ENCODE assay signal across 22 cellular contexts in genomic region chr22:49206281-49206680, GRCh38.
DNase-seq lines count a peak whose midpoint lies in the region; ATAC-seq, FAIRE-seq and TF ChIP-seq lines count a peak whose summit lies in the region.
"Had no signal": no experiment of that assay in that cellular context is flagged by ENCODE, and none has a peak within 500 bp of the region (broad histone marks: within the 10 kb centered on the region; RNA-seq: fewer than 3 reads in every experiment).

No MANE protein-coding gene starts in this region.

- H3K9me3 ChIP-seq in right lobe of liver (no peaks in the 10 kb centered on the region), suprapubic skin (no peaks in the 10 kb centered on the region), small intestine (ENCODE audit: control insufficient read depth, low read depth) (no peaks in the 10 kb centered on the region)
- H3K9me3 ChIP-seq: BLaER1 treated with 17β-estradiol and CSF1 and Interleukin-3, amounts not matched to agents 10 nM and 100 nM; lower lobe of right lung had no signal

- no peak for TF ChIP-seq CTCF in right lobe of liver (IDR thresholded peaks at IDR 0.05)
- no peak for TF ChIP-seq CTCF in suprapubic skin (IDR thresholded peaks at IDR 0.05)
- no peak for TF ChIP-seq CTCF in GM10266 (IDR thresholded peaks at IDR 0.05; ENCODE audit: control insufficient read depth, insufficient read depth, low read depth, missing control alignments)

- no peaks in the 10 kb centered on the region for H3K36me3 ChIP-seq in H7 (replicated peaks; ENCODE audit: control insufficient read depth, insufficient read depth, low read length)
- H3K36me3 ChIP-seq in right lobe of liver: no peaks in the 10 kb centered on the region
- no peaks in the 10 kb centered on the region for H3K36me3 ChIP-seq in suprapubic skin
- no peaks in the 10 kb centered on the region for H3K36me3 ChIP-seq in small intestine (ENCODE audit: control insufficient read depth in 2 of 2, insufficient read depth in 2 of 2, low read length in 2 of 2)
- H3K36me3 ChIP-seq: BLaER1 treated with 17β-estradiol and CSF1 and Interleukin-3, amounts not matched to agents 10 nM and 100 nM; lower lobe of right lung had no signal

- H3K27me3 ChIP-seq in H7 (ENCODE audit: control insufficient read depth, insufficient read depth, low read length) (no peaks in the 10 kb centered on the region), right lobe of liver (no peaks in the 10 kb centered on the region), suprapubic skin (peaks cover 28% of the 10 kb centered on the region), small intestine (ENCODE audit: control insufficient read depth in 2 of 2, insufficient read depth in 2 of 2, low read length in 2 of 2) (no peaks in the 10 kb centered on the region)
- H3K27me3 ChIP-seq: BLaER1 treated with 17β-estradiol and CSF1 and Interleukin-3, amounts not matched to agents 10 nM and 100 nM had no signal

- ATAC-seq in right lobe of liver: no peak
- ATAC-seq: activated CD8-positive, alpha-beta T cell treated with anti-CD3 and anti-CD28 coated beads, Interleukin-2, amount 10 ng/mL, durations not matched to agents 7 days and 5 days; lower lobe of right lung had no signal

- no peak overlapping the region for H3K4me3 ChIP-seq in H7 (ENCODE audit: insufficient read depth, low read depth, low read length)
- H3K4me3 ChIP-seq in right lobe of liver: no peak overlapping the region
- no peak overlapping the region for H3K4me3 ChIP-seq in suprapubic skin
- H3K4me3 ChIP-seq in small intestine (ENCODE audit: low read depth in 1 of 2, low read length in 2 of 2): no peak overlapping the region
- H3K4me3 ChIP-seq: BLaER1 treated with 17β-estradiol and CSF1 and Interleukin-3, amounts not matched to agents 10 nM and 100 nM; lower lobe of right lung had no signal

- TF ChIP-seq EP300 in suprapubic skin (IDR thresholded peaks at IDR 0.05): no peak

- 96% methylated on average over 4 of the region's 12 CpGs for WGBS in right lobe of liver (ENCODE audit: insufficient coverage, low coverage, low lambda C conversion rate, missing lambda C conversion rate)
- 89% methylated on average over 12 of the region's 12 CpGs for WGBS in suprapubic skin
- WGBS in small intestine, 3 donors: 83 to 88% (median 86%) methylated on average over 12 of the region's 12 CpGs

- no peak for FAIRE-seq in small intestine (lab: Jason Lieb, UNC)
- FAIRE-seq: endothelial cell of umbilical vein, frontal cortex had no signal

- H3K4me1 ChIP-seq in right lobe of liver (peaks cover 0 to 16% (median 6%) of the 10 kb centered on the region in 4 donors), suprapubic skin (no peaks in the 10 kb centered on the region), small intestine (ENCODE audit: control insufficient read depth in 2 of 2, insufficient read depth in 1 of 2, low read depth in 1 of 2, low read length in 1 of 2) (no peaks in the 10 kb centered on the region)
- H3K4me1 ChIP-seq: BLaER1 treated with 17β-estradiol and CSF1 and Interleukin-3, amounts not matched to agents 10 nM and 100 nM; lower lobe of right lung had no signal

- TF ChIP-seq POLR2A in right lobe of liver (IDR thresholded peaks at IDR 0.05) (no peak), suprapubic skin (IDR thresholded peaks at IDR 0.05) (no peak)

- intact Hi-C loops in right lobe of liver (cut with DNase I): no loop called here

- H3K27ac ChIP-seq in right lobe of liver: no peak overlapping the region
- H3K27ac ChIP-seq in suprapubic skin: no peak overlapping the region
- no peak overlapping the region for H3K27ac ChIP-seq in small intestine (ENCODE audit: low read depth in 1 of 2, low read length in 1 of 2)
- H3K27ac ChIP-seq: BLaER1 treated with 17β-estradiol and CSF1 and Interleukin-3, amounts not matched to agents 10 nM and 100 nM; lower lobe of right lung had no signal

- DNase-seq in H7: peak; percentile 24
- peak; percentile 22 for DNase-seq in activated CD8-positive, alpha-beta memory T cell treated with anti-CD3 and anti-CD28 coated beads, Interleukin-2, amount 50 U/mL, for 48 hours
- peak; percentile 7 to 29 (median 16) for DNase-seq in right lobe of liver
- peak; percentile 17 to 29 for DNase-seq in suprapubic skin (ENCODE audit: low spot score in 2 of 2)
- no peak for DNase-seq in GM10266 (ENCODE audit: extremely low spot score)
- DNase-seq in small intestine: no peak
- no peak for DNase-seq in COLO668 (lab: John Stamatoyannopoulos, UW; ENCODE audit: unreplicated experiment)
- DNase-seq: activated CD4-positive, alpha-beta T cell treated with anti-CD3 and anti-CD28 coated beads for 4 hours; activated CD8-positive, alpha-beta T cell treated with anti-CD3 and anti-CD28 coated beads, Interleukin-2, amount 10 ng/mL, durations not matched to agents 7 days and 5 days; activated T-cell treated with anti-CD3 and anti-CD28 coated beads, Interleukin-2, amount 50 U/mL, for 1 hour; COR-L47; DMS53; lower lobe of right lung; NCI-H1417; NCI-H2081; NCI-H226; NCI-H526 treated with DMSO at 0.1 percent for 48 hours; SIG-M5; stimulated activated CD8-positive, alpha-beta memory T cell treated with anti-CD3 and anti-CD28 coated beads, Interleukin-4, amount 100 ng/mL, for 48 hours had no signal

Comparison
In these comparisons a context has a peak if more than half of its experiments do, and no peak if none do; other contexts are left out.
1. DNase-seq: peak in H7 (single experiment), activated CD8-positive, alpha-beta memory T cell treated with anti-CD3 and anti-CD28 coated beads, Interleukin-2, amount 50 U/mL, for 48 hours (single experiment), right lobe of liver (3 of 3) and suprapubic skin (2 of 2); none in GM10266 (single experiment), small intestine (single experiment) and COLO668 (single experiment).